ENCODE assay signal across 9 cellular contexts in genomic region chr17:7235693-7236665, GRCh38. TPM values are rescaled to one million over a fixed set of nuclear protein-coding genes. Genes with fewer than 3 reads are reported as not detected.
DNase-seq lines count a peak whose midpoint lies in the region; ATAC-seq and TF ChIP-seq lines count a peak whose summit lies in the region.
"Had no signal": no experiment of that assay in that cellular context is flagged by ENCODE, and none has a peak within 500 bp of the region (broad histone marks: within the 10 kb centered on the region; RNA-seq: fewer than 3 reads in every experiment).

No MANE protein-coding gene starts in this region.

- no peaks in the 10 kb centered on the region for H3K9me3 ChIP-seq in BLaER1 treated with 17β-estradiol and CSF1 and Interleukin-3, amounts not matched to agents 10 nM and 100 nM (replicated peaks in 1 of 11)
- H3K9me3 ChIP-seq in HCT116 (ENCODE audit: control insufficient read depth in 1 of 2, insufficient read depth in 1 of 2, low read depth in 1 of 2, low read length in 2 of 2): no peaks in the 10 kb centered on the region
- no peaks in the 10 kb centered on the region for H3K9me3 ChIP-seq in adrenal gland (replicated peaks in 1 of 3)

- H3K36me3 Mint-ChIP-seq in mesothelial cell of epicardium: peaks cover 16% of the 10 kb centered on the region

- H3K9me2 ChIP-seq in HCT116 (ENCODE audit: insufficient read depth): no peaks in the 10 kb centered on the region

- peaks cover 27 to 46% (median 37%) of the 10 kb centered on the region in 11 experiments for H3K36me3 ChIP-seq in BLaER1 treated with 17β-estradiol and CSF1 and Interleukin-3, amounts not matched to agents 10 nM and 100 nM
- H3K36me3 ChIP-seq in HCT116 (ENCODE audit: control insufficient read depth in 1 of 2, insufficient read depth in 2 of 2, low read length in 2 of 2) (peaks cover 24 to 32% of the 10 kb centered on the region in 2 experiments), adrenal gland (replicated peaks in 1 of 2) (peaks cover 0 to 29% of the 10 kb centered on the region in 2 donors)

- peaks cover 46% of the 10 kb centered on the region for H3K4me1 Mint-ChIP-seq in mesothelial cell of epicardium

- H3K4me3 Mint-ChIP-seq in mesothelial cell of epicardium: peak overlapping the region; percentile 98

- peaks cover 23 to 57% (median 36%) of the 10 kb centered on the region in 11 experiments; a peak in 20 of 22 replicates for H4K20me1 ChIP-seq in BLaER1 treated with 17β-estradiol and CSF1 and Interleukin-3, amounts not matched to agents 10 nM and 100 nM
- peaks cover 4% of the 10 kb centered on the region; the same call in 1 of the 2 replicates for H4K20me1 ChIP-seq in HCT116 (ENCODE audit: insufficient read depth)

- DNase-seq in HCT116 (ENCODE audit: low read depth, low spot score): no peak
- DNase-seq in adrenal gland: peak in 6 of 7 donors; percentile 71 to 83 (median 76)
- DNase-seq in mesothelial cell of epicardium (ENCODE audit: low spot score in 2 of 2, unreplicated experiment in 2 of 2): no peak
- DNase-seq in iPS-NIHi11 (ENCODE audit: low spot score): no peak
- no peak for DNase-seq in substantia nigra (lab: John Stamatoyannopoulos, UW)
- no peak for DNase-seq in activated CD8-positive, alpha-beta memory T cell treated with anti-CD3 and anti-CD28 coated beads for 24 hours
- DNase-seq: islet precursor cell had no signal

- peak overlapping the region; percentile 95 to 98 (median 97); a peak in 19 of 22 replicates for H3K9ac ChIP-seq in BLaER1 treated with 17β-estradiol and CSF1 and Interleukin-3, amounts not matched to agents 10 nM and 100 nM
- no peak overlapping the region for H3K9ac ChIP-seq in HCT116 (ENCODE audit: low read length)

- H3K27me3 Mint-ChIP-seq in mesothelial cell of epicardium (ENCODE audit: low read depth): no peaks in the 10 kb centered on the region

- no TSS peak for BruUV-seq in HCT116 (replicated peaks; lab: Mats Ljungman, UMichigan)

- no peaks in the 10 kb centered on the region for H3K27me3 ChIP-seq in BLaER1 treated with 17β-estradiol and CSF1 and Interleukin-3, amounts not matched to agents 10 nM and 100 nM
- H3K27me3 ChIP-seq in HCT116 (ENCODE audit: insufficient read depth, low read length): no peaks in the 10 kb centered on the region
- H3K27me3 ChIP-seq in adrenal gland: no peaks in the 10 kb centered on the region

- H3K27ac Mint-ChIP-seq in mesothelial cell of epicardium: peak overlapping the region; percentile 25

- H3K27ac ChIP-seq in BLaER1 treated with 17β-estradiol and CSF1 and Interleukin-3, amounts not matched to agents 10 nM and 100 nM: peak overlapping the region in 7 of 11 experiments; percentile 0 to 93 (median 84); a peak in 10 of 22 replicates
- H3K27ac ChIP-seq in HCT116 (ENCODE audit: low read depth, low read length): peak overlapping the region; percentile 92
- peak overlapping the region; percentile 49 to 91 (median 86) for H3K27ac ChIP-seq in adrenal gland
- no peak overlapping the region for H3K27ac ChIP-seq in substantia nigra (ENCODE audit: low read depth, low read length, poor library complexity, severe bottlenecking)

- intact Hi-C loops in HCT116 (cut with micrococcal nuclease) (no loop called here), adrenal gland (cut with DNase I) (no loop called here)

- CTCF ChIA-PET in HCT116 (lab: Charles Lee): interaction anchor here (1.8 kb wide), 1 partner anchor 15 kb away, joined by 5 read pairs; no protein-coding TSS in a partner anchor

- peak overlapping the region in 7 of 10 experiments; percentile 15 to 97 (median 88); a peak in 10 of 20 replicates for H3K4me3 ChIP-seq in BLaER1 treated with 17β-estradiol and CSF1 and Interleukin-3, amounts not matched to agents 10 nM and 100 nM
- H3K4me3 ChIP-seq in HCT116 (replicated peaks in 1 of 2; ENCODE audit: low read depth in 1 of 2, low read length in 2 of 2) (no peak overlapping the region), adrenal gland (peak overlapping the region in 1 of 4 donors; percentile 79)

- H3K9me3 Mint-ChIP-seq in mesothelial cell of epicardium: no peaks in the 10 kb centered on the region

- peaks cover 55 to 66% (median 65%) of the 10 kb centered on the region in 10 experiments for H3K4me1 ChIP-seq in BLaER1 treated with 17β-estradiol and CSF1 and Interleukin-3, amounts not matched to agents 10 nM and 100 nM
- H3K4me1 ChIP-seq in HCT116 (ENCODE audit: control insufficient read depth in 1 of 2, insufficient read depth in 2 of 2, low read length in 2 of 2) (peaks cover 38 to 67% of the 10 kb centered on the region in 2 experiments), adrenal gland (replicated peaks in 1 of 2) (peaks cover 50 to 60% of the 10 kb centered on the region in 2 donors)

- H3K4me2 ChIP-seq in BLaER1 treated with 17β-estradiol and CSF1 and Interleukin-3, amounts not matched to agents 10 nM and 100 nM: peak overlapping the region; percentile 91 to 99 (median 94); a peak in 21 of 22 replicates
- H3K4me2 ChIP-seq in HCT116 (ENCODE audit: low read length): peak overlapping the region; percentile 83; the same call in 1 of the 2 replicates

- TF ChIP-seq POLR2A in HCT116 (IDR thresholded peaks at IDR 0.05; ENCODE audit: borderline replicate concordance, extremely low read depth, insufficient read depth, insufficient read length) (no peak), adrenal gland (IDR thresholded peaks at IDR 0.05) (peak in 1 of 2 donors; percentile 52)

- no peak for ATAC-seq in HCT116
- no peak for ATAC-seq in GM19463 (IDR thresholded peaks at IDR 0.05; ENCODE audit: unreplicated experiment)

- peaks cover 80% of the 10 kb centered on the region for H3K79me2 ChIP-seq in HCT116 (ENCODE audit: insufficient read depth, low read length)

- 65 to 78% (median 70%) methylated on average over 17 to 22 of the region's 22 CpGs for WGBS in adrenal gland, 4 donors

- POLR2A ChIA-PET in HCT116 (lab: Charles Lee): interaction anchor here (0.7 to 2.6 kb wide), 2 partner anchors 16 to 73 kb away, joined by 3 to 19 read pairs; partner anchors contain the start of genes ACADVL and DLG4

- RAD21 ChIA-PET in HCT116 (lab: Charles Lee; ENCODE audit: low non-redundant PET in 1 of 2, low total read pairs in 2 of 2, uncharacterized antibody in 2 of 2, unreplicated experiment in 2 of 2): interaction anchor here in 1 of 2 experiments (1.1 kb wide), 1 partner anchor 15 kb away, joined by 3 read pairs; no protein-coding TSS in a partner anchor

- TF ChIP-seq CTCF in HCT116 (IDR thresholded peaks at IDR 0.05 in 2 of 3, conservative IDR thresholded peaks at IDR 0.05 in 1 of 3; ENCODE audit: borderline replicate concordance in 1 of 3, insufficient read depth in 1 of 3, low read depth in 2 of 3, low read length in 2 of 3) (no peak), adrenal gland (IDR thresholded peaks at IDR 0.05) (no peak), mesothelial cell of epicardium (IDR thresholded peaks at IDR 0.05; ENCODE audit: unreplicated experiment) (no peak)

- H2AFZ ChIP-seq in HCT116 (ENCODE audit: low read depth, low read length, poor library complexity, severe bottlenecking): no peak overlapping the region

- no peak for TF ChIP-seq RAD21 in HCT116 (IDR thresholded peaks at IDR 0.05; ENCODE audit: low read depth)

TF ChIP-seq in HCT116, 20 proteins besides CTCF, POLR2A, EP300 and RAD21:
- peak; percentile 26; the same call in 1 of the 2 replicates for TF ChIP-seq POLR2AphosphoS5 (IDR thresholded peaks at IDR 0.05; ENCODE audit: low read depth, low read length)
- TF ChIP-seq YY1 (IDR thresholded peaks at IDR 0.05; ENCODE audit: extremely low read depth, insufficient replicate concordance, low read depth, low read length): no peak
- no peak for TF ChIP-seq MAX (IDR thresholded peaks at IDR 0.05)

RNA-seq across cellular contexts. Expression of gene DVL2, which starts 1.7 kb away (rescaled TPM):
- total RNA-seq in HCT116 (2021; ENCODE audit: unreplicated experiment): 69.7 TPM
- polyA plus RNA-seq in HCT116 (2012): 47.1 and 53.4 TPM in 2 replicates
- total RNA-seq in adrenal gland: 10 to 100 TPM; 25.2 to 87.2 (median 47.9) TPM
- 10 to 100 TPM; 11.8 to 80.9 (median 19.2) TPM for polyA plus RNA-seq in adrenal gland
- total RNA-seq in mesothelial cell of epicardium: 87.3 to 96.1 TPM (median 94.0 TPM) in 3 replicates

RNA-seq across cellular contexts. Expression of gene PHF23, which starts 3.3 kb away (rescaled TPM):
- total RNA-seq in HCT116 (2021; ENCODE audit: unreplicated experiment): 48.5 TPM
- 21.5 and 35.2 TPM in 2 replicates for polyA plus RNA-seq in HCT116 (2012)
- total RNA-seq in adrenal gland: 100 to 1,000 TPM in 1 of 8 donors, 10 to 100 TPM in 7; 33.5 to 141 (median 64.5) TPM
- 10 to 100 TPM; 28.0 to 80.3 (median 49.6) TPM for polyA plus RNA-seq in adrenal gland
- 55.4 to 57.1 TPM (median 55.6 TPM) in 3 replicates for total RNA-seq in mesothelial cell of epicardium

RNA-seq across cellular contexts. Expression of gene GABARAP, which starts 6.3 kb away (rescaled TPM):
- 287 TPM for total RNA-seq in HCT116 (2021; ENCODE audit: unreplicated experiment)
- polyA plus RNA-seq in HCT116 (2012): 230 and 278 TPM in 2 replicates
- total RNA-seq in adrenal gland: 1,000 to 10,000 TPM in 1 of 8 donors, 100 to 1,000 TPM in 7; 195 to 1,049 (median 840) TPM
- 1,000 to 10,000 TPM in 2 of 3 donors, 100 to 1,000 TPM in 1; 694 to 1,285 (median 1,047) TPM for polyA plus RNA-seq in adrenal gland
- 424 to 451 TPM (median 429 TPM) in 3 replicates for total RNA-seq in mesothelial cell of epicardium

RNA-seq across cellular contexts. Expression of gene CTDNEP1, which starts 15.6 kb away (rescaled TPM):
- 143 TPM for total RNA-seq in HCT116 (2021; ENCODE audit: unreplicated experiment)
- 152 and 153 TPM in 2 replicates for polyA plus RNA-seq in HCT116 (2012)
- 100 to 1,000 TPM in 5 of 8 donors, 10 to 100 TPM in 3; 31.3 to 144 (median 126) TPM for total RNA-seq in adrenal gland
- 100 to 1,000 TPM in 1 of 3 donors, 10 to 100 TPM in 2; 67.9 to 177 (median 84.4) TPM for polyA plus RNA-seq in adrenal gland
- 122 to 132 TPM (median 130 TPM) in 3 replicates for total RNA-seq in mesothelial cell of epicardium

RNA-seq across cellular contexts. Expression of gene ELP5, which starts 16.0 kb away (rescaled TPM):
- total RNA-seq in HCT116 (2021; ENCODE audit: unreplicated experiment) (81.7 TPM), adrenal gland (10 to 100 TPM; 28.0 to 82.7 (median 58.4) TPM), mesothelial cell of epicardium (37.9 to 42.8 TPM (median 42.1 TPM) in 3 replicates)
- 105 and 114 TPM in 2 replicates for polyA plus RNA-seq in HCT116 (2012)
- polyA plus RNA-seq in adrenal gland: 10 to 100 TPM; 39.0 to 96.5 (median 77.4) TPM

Comparison
In these comparisons a context has a peak if more than half of its experiments do, and no peak if none do; other contexts are left out.
1. H3K4me3 ChIP-seq: peak in BLaER1 treated with 17β-estradiol and CSF1 and Interleukin-3, amounts not matched to agents 10 nM and 100 nM (7 of 10); none in HCT116 (0 of 2).
2. DNase-seq: peak in adrenal gland (6 of 7); none in HCT116 (single experiment), mesothelial cell of epicardium (0 of 2), iPS-NIHi11 (single experiment), substantia nigra (0 of 49) and activated CD8-positive, alpha-beta memory T cell treated with anti-CD3 and anti-CD28 coated beads for 24 hours (single experiment).